Comparison of ENCODE assay signal across 8 cellular contexts in the genomic region with DNA sequence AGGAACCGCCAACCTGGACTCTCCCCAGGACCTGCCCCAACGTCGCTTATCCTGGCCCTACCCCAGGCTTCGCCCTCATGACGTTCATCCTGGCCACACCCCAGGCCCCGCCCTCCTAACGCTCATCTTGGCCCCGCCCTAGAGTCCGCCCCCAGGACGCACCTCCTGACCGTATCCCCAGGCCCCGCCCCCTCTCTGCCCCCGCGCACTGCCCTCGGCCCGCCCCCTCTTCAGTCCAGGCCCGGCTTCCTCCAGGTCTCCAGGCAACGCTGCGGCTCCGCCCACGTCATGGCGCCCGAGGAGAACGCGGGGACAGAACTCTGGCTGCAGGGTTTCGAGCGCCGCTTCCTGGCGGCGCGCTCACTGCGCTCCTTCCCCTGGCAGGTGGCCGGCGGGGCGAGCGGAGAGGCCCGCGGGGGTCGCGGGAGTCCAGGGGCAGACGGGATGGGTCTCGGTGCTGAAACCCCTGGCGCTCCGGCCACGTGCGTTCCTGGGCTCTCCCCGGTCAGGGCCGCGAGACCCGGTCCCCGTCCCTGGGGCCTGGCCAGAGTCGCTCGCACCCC. TPM values are rescaled to one million over a fixed set of nuclear protein-coding genes. Genes with fewer than 3 reads are reported as not detected.
DNase-seq lines count a peak whose midpoint lies in the region; ATAC-seq, FAIRE-seq and TF ChIP-seq lines count a peak whose summit lies in the region.
"Not testable (repeated sequence)": the region's sequence is repeated elsewhere in the genome, so short reads cannot be mapped to it uniquely, and the experiment has no call there.

No MANE protein-coding gene starts in this region.

- H3K27me3 ChIP-seq in CD8-positive, alpha-beta T cell (ENCODE audit: insufficient read depth, low read length) = not testable (repeated sequence)

- DNase-seq in CD8-positive, alpha-beta T cell = peak; percentile 93 to 97 (median 96)
- DNase-seq in H54 (ENCODE audit: insufficient read length, low spot score) = peak; percentile 13
- peak; percentile 56 to 78 (median 70) for DNase-seq in NCI-H1417 (lab: John Stamatoyannopoulos, UW)
- peak; percentile 93 to 98 (median 94) for DNase-seq in T-helper 17 cell
- DNase-seq in activated naive CD8-positive, alpha-beta T cell treated with anti-CD3 and anti-CD28 coated beads, Interleukin-2, amount 10 ng/mL, durations not matched to agents 7 days and 5 days = peak; percentile 94
- DNase-seq in frontal cortex (ENCODE audit: low spot score in 2 of 2) = peak; percentile 85 to 87
- peak; percentile 92 to 99 (median 97) for DNase-seq in naive thymus-derived CD8-positive, alpha-beta T cell
- peak; percentile 88 to 91 for DNase-seq in stimulated activated CD8-positive, alpha-beta memory T cell treated with anti-CD3 and anti-CD28 coated beads, Interleukin-4, amount 100 ng/mL, for 1 hour (ENCODE audit: low read depth in 2 of 2, low spot score in 1 of 2)

- TF ChIP-seq CTCF in CD8-positive, alpha-beta T cell (IDR thresholded peaks at IDR 0.05) = not testable (repeated sequence)

- peak overlapping the region; percentile 100 for H3K27ac Mint-ChIP-seq in CD8-positive, alpha-beta T cell
- H3K27ac Mint-ChIP-seq in T-helper 17 cell = peak overlapping the region; percentile 94
- H3K27ac Mint-ChIP-seq in activated naive CD8-positive, alpha-beta T cell treated with anti-CD3 and anti-CD28 coated beads, Interleukin-2, amount 10 ng/mL, durations not matched to agents 7 days and 5 days = peak overlapping the region; percentile 100
- peak overlapping the region; percentile 92 to 100 (median 100) for H3K27ac Mint-ChIP-seq in naive thymus-derived CD8-positive, alpha-beta T cell

- H3K4me1 Mint-ChIP-seq in CD8-positive, alpha-beta T cell (ENCODE audit: low read depth); T-helper 17 cell; activated naive CD8-positive, alpha-beta T cell treated with anti-CD3 and anti-CD28 coated beads, Interleukin-2, amount 10 ng/mL, durations not matched to agents 7 days and 5 days; naive thymus-derived CD8-positive, alpha-beta T cell: not testable (repeated sequence)

- H3K36me3 ChIP-seq in CD8-positive, alpha-beta T cell (ENCODE audit: insufficient read depth, low read length) = not testable (repeated sequence)

- TF ChIP-seq POLR2A in H54 (IDR thresholded peaks at IDR 0.05; ENCODE audit: low read depth, low read length) = not testable (repeated sequence)

- peak overlapping the region; percentile 87 for H3K27ac ChIP-seq in CD8-positive, alpha-beta T cell (ENCODE audit: low read depth, low read length)

- FAIRE-seq in H54 (lab: Jason Lieb, UNC); frontal cortex (lab: Jason Lieb, UNC): not testable (repeated sequence)

- CTCF ChIA-PET in CD8-positive, alpha-beta T cell (lab: Charles Lee) = not testable (repeated sequence)

- not testable (repeated sequence) for H3K9me3 Mint-ChIP-seq in CD8-positive, alpha-beta T cell; activated naive CD8-positive, alpha-beta T cell treated with anti-CD3 and anti-CD28 coated beads, Interleukin-2, amount 10 ng/mL, durations not matched to agents 7 days and 5 days; naive thymus-derived CD8-positive, alpha-beta T cell

- peak overlapping the region; percentile 98 for H3K4me3 Mint-ChIP-seq in CD8-positive, alpha-beta T cell
- peak overlapping the region; percentile 95 for H3K4me3 Mint-ChIP-seq in T-helper 17 cell
- peak overlapping the region; percentile 95 for H3K4me3 Mint-ChIP-seq in activated naive CD8-positive, alpha-beta T cell treated with anti-CD3 and anti-CD28 coated beads, Interleukin-2, amount 10 ng/mL, durations not matched to agents 7 days and 5 days
- peak overlapping the region; percentile 92 to 99 (median 98) for H3K4me3 Mint-ChIP-seq in naive thymus-derived CD8-positive, alpha-beta T cell

- peak; percentile 99 for ATAC-seq in CD8-positive, alpha-beta T cell
- ATAC-seq in T-helper 17 cell = peak; percentile 98
- peak; percentile 97 for ATAC-seq in activated naive CD8-positive, alpha-beta T cell treated with anti-CD3 and anti-CD28 coated beads, Interleukin-2, amount 10 ng/mL, durations not matched to agents 7 days and 5 days (ENCODE audit: low read depth)
- peak; percentile 94 to 97 for ATAC-seq in naive thymus-derived CD8-positive, alpha-beta T cell

- intact Hi-C loops in CD8-positive, alpha-beta T cell (cut with DNase I, micrococcal nuclease) = not testable (repeated sequence)

- not testable (repeated sequence) for H3K36me3 Mint-ChIP-seq in CD8-positive, alpha-beta T cell; T-helper 17 cell (ENCODE audit: low read depth); activated naive CD8-positive, alpha-beta T cell treated with anti-CD3 and anti-CD28 coated beads, Interleukin-2, amount 10 ng/mL, durations not matched to agents 7 days and 5 days; naive thymus-derived CD8-positive, alpha-beta T cell

- not testable (repeated sequence) for H3K9me3 ChIP-seq in CD8-positive, alpha-beta T cell (ENCODE audit: low read length); T-helper 17 cell (ENCODE audit: control insufficient read depth, low read length, poor library complexity, severe bottlenecking)

- H3K4me1 ChIP-seq in CD8-positive, alpha-beta T cell (ENCODE audit: insufficient read depth, low read length) = not testable (repeated sequence)

- not testable (repeated sequence) for H3K27me3 Mint-ChIP-seq in CD8-positive, alpha-beta T cell (ENCODE audit: low read depth); T-helper 17 cell; activated naive CD8-positive, alpha-beta T cell treated with anti-CD3 and anti-CD28 coated beads, Interleukin-2, amount 10 ng/mL, durations not matched to agents 7 days and 5 days; naive thymus-derived CD8-positive, alpha-beta T cell

- H3K4me3 ChIP-seq in CD8-positive, alpha-beta T cell (ENCODE audit: low read depth, low read length) = peak overlapping the region; percentile 70

- POLR2A ChIA-PET in CD8-positive, alpha-beta T cell (lab: Charles Lee) = interaction anchor here (0.6 kb wide), 1 partner anchor 538 kb away, joined by 3 read pairs; no protein-coding TSS in a partner anchor
- POLR2A ChIA-PET in activated naive CD8-positive, alpha-beta T cell treated with anti-CD3 and anti-CD28 coated beads, Interleukin-2, amount 10 ng/mL, durations not matched to agents 7 days and 5 days (lab: Charles Lee) = not testable (repeated sequence)
- POLR2A ChIA-PET in naive thymus-derived CD8-positive, alpha-beta T cell (lab: Charles Lee) = interaction anchor here (1.0 kb wide), 1 partner anchor 964 kb away, joined by 3 read pairs; the partner anchor contains the start of gene WDR1

RNA-seq across cellular contexts. Expression of gene FAM90A26, which starts 17.1 kb away (rescaled TPM):
- total RNA-seq in CD8-positive, alpha-beta T cell = not detected
- total RNA-seq in T-helper 17 cell (not detected), frontal cortex (not detected)
- not detected for total RNA-seq in activated naive CD8-positive, alpha-beta T cell treated with anti-CD3 and anti-CD28 coated beads, Interleukin-2, amount 10 ng/mL, durations not matched to agents 7 days and 5 days
- total RNA-seq in naive thymus-derived CD8-positive, alpha-beta T cell = not detected
- not detected for polyA plus RNA-seq in naive thymus-derived CD8-positive, alpha-beta T cell

RNA-seq across cellular contexts. Expression of gene USP17L10, which starts 57.4 kb away (rescaled TPM):
- total RNA-seq in CD8-positive, alpha-beta T cell = not detected
- total RNA-seq in T-helper 17 cell = not detected
- total RNA-seq in activated naive CD8-positive, alpha-beta T cell treated with anti-CD3 and anti-CD28 coated beads, Interleukin-2, amount 10 ng/mL, durations not matched to agents 7 days and 5 days = not detected
- not detected for total RNA-seq in frontal cortex
- not detected for total RNA-seq in naive thymus-derived CD8-positive, alpha-beta T cell
- polyA plus RNA-seq in naive thymus-derived CD8-positive, alpha-beta T cell = not detected

Comparison
In these comparisons a context has a peak if more than half of its experiments do, and no peak if none do; other contexts are left out.
1. Peak in every context shown above with its lines: DNase-seq, ATAC-seq, H3K4me3 ChIP-seq and H3K27ac ChIP-seq.
2. DNase-seq: peak in every context shown above with its lines; median percentile 97 in naive thymus-derived CD8-positive, alpha-beta T cell; 96 in CD8-positive, alpha-beta T cell; 94 in T-helper 17 cell; 94 in activated naive CD8-positive, alpha-beta T cell treated with anti-CD3 and anti-CD28 coated beads, Interleukin-2, amount 10 ng/mL, durations not matched to agents 7 days and 5 days; 90 in stimulated activated CD8-positive, alpha-beta memory T cell treated with anti-CD3 and anti-CD28 coated beads, Interleukin-4, amount 100 ng/mL, for 1 hour; 86 in frontal cortex; 70 in NCI-H1417; 13 in H54.